In the genomic region with DNA sequence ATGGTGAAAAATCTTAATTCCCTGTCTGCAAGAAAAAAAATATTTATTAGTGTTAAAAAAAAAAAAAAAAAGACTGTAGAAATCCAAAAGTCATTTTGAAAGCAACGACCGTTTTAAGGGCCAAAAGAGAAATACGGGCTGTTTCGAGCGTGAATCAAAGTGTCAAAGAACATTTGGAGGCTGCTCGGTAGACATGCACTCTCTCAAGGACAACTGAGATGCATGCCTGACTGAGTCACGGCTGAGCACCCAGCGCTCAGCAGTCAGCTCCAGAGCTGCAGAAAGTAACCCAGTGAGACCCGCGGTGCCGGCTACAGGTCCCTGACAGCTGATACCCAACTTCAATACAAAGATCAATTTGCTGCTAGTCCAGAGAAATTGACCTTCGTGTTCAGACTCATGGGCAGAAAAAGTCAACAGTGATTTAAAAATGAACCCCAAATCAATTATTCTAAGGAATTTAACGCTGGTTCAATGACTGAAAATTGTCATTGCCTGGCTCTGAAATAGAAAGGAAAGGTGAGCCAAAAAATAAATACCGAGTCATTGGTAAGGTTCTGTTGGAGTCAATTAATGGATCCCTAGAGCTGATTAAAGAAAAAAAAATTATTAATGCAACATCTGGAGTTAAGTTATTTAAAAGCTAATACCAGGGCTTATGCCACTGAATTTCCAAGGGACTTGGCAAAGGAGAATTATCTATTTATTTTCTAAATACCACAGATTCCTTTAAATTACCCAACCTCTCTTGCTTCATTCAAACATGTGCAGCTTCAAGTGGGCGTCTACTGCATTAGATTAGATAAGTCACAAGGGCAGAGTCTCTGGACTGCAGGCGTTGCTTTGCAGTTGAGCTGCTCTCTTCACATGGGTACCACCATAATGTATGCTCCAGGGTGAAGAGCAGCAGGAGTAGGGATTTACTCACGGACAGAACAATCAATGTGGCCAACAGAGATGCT, we compare ENCODE assay signal across 1 cellular context.
TF ChIP-seq lines count a peak whose summit lies in the region.

No MANE protein-coding gene starts in this region.

TF ChIP-seq in GM23338, 12 proteins besides CTCF, POLR2A, EP300 and RAD21 (continued from another document):
- TF ChIP-seq, protein P1, sequence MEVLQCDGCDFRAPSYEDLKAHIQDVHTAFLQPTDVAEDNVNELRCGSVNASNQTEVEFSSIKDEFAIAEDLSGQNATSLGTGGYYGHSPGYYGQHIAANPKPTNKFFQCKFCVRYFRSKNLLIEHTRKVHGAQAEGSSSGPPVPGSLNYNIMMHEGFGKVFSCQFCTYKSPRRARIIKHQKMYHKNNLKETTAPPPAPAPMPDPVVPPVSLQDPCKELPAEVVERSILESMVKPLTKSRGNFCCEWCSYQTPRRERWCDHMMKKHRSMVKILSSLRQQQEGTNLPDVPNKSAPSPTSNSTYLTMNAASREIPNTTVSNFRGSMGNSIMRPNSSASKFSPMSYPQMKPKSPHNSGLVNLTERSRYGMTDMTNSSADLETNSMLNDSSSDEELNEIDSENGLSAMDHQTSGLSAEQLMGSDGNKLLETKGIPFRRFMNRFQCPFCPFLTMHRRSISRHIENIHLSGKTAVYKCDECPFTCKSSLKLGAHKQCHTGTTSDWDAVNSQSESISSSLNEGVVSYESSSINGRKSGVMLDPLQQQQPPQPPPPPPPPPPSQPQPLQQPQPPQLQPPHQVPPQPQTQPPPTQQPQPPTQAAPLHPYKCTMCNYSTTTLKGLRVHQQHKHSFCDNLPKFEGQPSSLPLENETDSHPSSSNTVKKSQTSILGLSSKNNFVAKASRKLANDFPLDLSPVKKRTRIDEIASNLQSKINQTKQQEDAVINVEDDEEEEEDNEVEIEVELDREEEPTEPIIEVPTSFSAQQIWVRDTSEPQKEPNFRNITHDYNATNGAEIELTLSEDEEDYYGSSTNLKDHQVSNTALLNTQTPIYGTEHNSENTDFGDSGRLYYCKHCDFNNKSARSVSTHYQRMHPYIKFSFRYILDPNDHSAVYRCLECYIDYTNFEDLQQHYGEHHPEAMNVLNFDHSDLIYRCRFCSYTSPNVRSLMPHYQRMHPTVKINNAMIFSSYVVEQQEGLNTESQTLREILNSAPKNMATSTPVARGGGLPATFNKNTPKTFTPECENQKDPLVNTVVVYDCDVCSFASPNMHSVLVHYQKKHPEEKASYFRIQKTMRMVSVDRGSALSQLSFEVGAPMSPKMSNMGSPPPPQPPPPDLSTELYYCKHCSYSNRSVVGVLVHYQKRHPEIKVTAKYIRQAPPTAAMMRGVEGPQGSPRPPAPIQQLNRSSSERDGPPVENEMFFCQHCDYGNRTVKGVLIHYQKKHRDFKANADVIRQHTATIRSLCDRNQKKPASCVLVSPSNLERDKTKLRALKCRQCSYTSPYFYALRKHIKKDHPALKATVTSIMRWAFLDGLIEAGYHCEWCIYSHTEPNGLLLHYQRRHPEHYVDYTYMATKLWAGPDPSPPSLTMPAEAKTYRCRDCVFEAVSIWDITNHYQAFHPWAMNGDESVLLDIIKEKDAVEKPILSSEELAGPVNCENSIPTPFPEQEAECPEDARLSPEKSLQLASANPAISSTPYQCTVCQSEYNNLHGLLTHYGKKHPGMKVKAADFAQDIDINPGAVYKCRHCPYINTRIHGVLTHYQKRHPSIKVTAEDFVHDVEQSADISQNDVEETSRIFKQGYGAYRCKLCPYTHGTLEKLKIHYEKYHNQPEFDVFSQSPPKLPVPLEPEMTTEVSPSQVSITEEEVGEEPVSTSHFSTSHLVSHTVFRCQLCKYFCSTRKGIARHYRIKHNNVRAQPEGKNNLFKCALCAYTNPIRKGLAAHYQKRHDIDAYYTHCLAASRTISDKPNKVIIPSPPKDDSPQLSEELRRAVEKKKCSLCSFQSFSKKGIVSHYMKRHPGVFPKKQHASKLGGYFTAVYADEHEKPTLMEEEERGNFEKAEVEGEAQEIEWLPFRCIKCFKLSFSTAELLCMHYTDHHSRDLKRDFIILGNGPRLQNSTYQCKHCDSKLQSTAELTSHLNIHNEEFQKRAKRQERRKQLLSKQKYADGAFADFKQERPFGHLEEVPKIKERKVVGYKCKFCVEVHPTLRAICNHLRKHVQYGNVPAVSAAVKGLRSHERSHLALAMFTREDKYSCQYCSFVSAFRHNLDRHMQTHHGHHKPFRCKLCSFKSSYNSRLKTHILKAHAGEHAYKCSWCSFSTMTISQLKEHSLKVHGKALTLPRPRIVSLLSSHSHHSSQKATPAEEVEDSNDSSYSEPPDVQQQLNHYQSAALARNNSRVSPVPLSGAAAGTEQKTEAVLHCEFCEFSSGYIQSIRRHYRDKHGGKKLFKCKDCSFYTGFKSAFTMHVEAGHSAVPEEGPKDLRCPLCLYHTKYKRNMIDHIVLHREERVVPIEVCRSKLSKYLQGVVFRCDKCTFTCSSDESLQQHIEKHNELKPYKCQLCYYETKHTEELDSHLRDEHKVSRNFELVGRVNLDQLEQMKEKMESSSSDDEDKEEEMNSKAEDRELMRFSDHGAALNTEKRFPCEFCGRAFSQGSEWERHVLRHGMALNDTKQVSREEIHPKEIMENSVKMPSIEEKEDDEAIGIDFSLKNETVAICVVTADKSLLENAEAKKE (CRISPR knock-in tag; IDR thresholded peaks at IDR 0.05), result no peak
- TF ChIP-seq, protein P2, sequence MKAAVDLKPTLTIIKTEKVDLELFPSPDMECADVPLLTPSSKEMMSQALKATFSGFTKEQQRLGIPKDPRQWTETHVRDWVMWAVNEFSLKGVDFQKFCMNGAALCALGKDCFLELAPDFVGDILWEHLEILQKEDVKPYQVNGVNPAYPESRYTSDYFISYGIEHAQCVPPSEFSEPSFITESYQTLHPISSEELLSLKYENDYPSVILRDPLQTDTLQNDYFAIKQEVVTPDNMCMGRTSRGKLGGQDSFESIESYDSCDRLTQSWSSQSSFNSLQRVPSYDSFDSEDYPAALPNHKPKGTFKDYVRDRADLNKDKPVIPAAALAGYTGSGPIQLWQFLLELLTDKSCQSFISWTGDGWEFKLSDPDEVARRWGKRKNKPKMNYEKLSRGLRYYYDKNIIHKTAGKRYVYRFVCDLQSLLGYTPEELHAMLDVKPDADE (IDR thresholded peaks at IDR 0.05), result no peak
- TF ChIP-seq CREB1 (CRISPR knock-in tag; IDR thresholded peaks at IDR 0.05; ENCODE audit: low read depth) (no peak), JUNB (IDR thresholded peaks at IDR 0.05; ENCODE audit: unreplicated experiment) (no peak)
